24 cellular contexts compared by ENCODE assay signal in the genomic region with DNA sequence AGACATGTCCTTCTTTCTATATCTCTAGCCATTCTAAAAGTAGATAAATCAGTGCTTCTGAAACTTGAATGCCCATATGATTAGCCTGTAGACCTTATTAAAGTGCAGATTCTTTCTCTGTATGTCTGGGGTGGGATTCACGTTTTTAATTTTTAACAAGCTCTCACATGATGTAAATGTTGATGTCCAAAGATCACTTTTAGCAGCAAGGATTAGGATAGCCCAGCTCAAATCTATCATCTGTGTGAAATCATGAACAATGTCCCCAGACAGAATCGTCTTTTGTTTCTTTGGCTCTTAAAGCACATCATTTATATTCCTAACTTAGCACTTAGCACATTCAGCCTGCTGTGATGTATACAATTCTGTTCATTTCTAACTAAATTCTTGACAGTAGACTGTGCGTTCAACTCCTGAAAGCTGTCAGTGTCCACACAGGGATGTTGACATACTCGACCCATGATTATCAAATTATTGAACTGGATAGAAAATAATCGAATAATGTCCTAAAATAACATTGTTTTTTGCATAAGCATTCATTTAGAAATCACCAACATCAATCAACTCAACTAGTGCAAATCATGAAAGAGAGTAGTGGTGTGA.
DNase-seq lines count a peak whose midpoint lies in the region; TF ChIP-seq lines count a peak whose summit lies in the region.
"Had no signal": no experiment of that assay in that cellular context is flagged by ENCODE, and none has a peak within 500 bp of the region (broad histone marks: within the 10 kb centered on the region; RNA-seq: fewer than 3 reads in every experiment).

No MANE protein-coding gene starts in this region.

- H3K36me3 Mint-ChIP-seq in nephron (ENCODE audit: low read depth) = no peaks in the 10 kb centered on the region

- no peaks in the 10 kb centered on the region for H3K79me2 ChIP-seq in hepatocyte

- H3K4me3 ChIP-seq in adipocyte (ENCODE audit: low read length) (no peak overlapping the region), hepatocyte (no peak overlapping the region), skeletal muscle tissue (ENCODE audit: low read length in 3 of 3) (no peak overlapping the region)
- H3K4me3 ChIP-seq: A549; BLaER1 treated with 17β-estradiol and CSF1 and Interleukin-3, amounts not matched to agents 10 nM and 100 nM had no signal

- no peaks in the 10 kb centered on the region for H3K27me3 ChIP-seq in adipocyte (replicated peaks; ENCODE audit: control insufficient read depth, insufficient read depth, low read length)
- H3K27me3 ChIP-seq in hepatocyte = no peaks in the 10 kb centered on the region
- no peaks in the 10 kb centered on the region for H3K27me3 ChIP-seq in skeletal muscle tissue (ENCODE audit: control insufficient read depth in 3 of 3, insufficient read depth in 3 of 3, low read length in 3 of 3)
- H3K27me3 ChIP-seq: BLaER1 treated with 17β-estradiol and CSF1 and Interleukin-3, amounts not matched to agents 10 nM and 100 nM had no signal

- H3K27ac ChIP-seq in hepatocyte (peak overlapping the region; percentile 7), skeletal muscle tissue (ENCODE audit: low read depth, low read length) (peak overlapping the region; percentile 81)
- H3K27ac ChIP-seq: A549; BLaER1 treated with 17β-estradiol and CSF1 and Interleukin-3, amounts not matched to agents 10 nM and 100 nM; HL-60 had no signal

- H3K4me1 Mint-ChIP-seq in nephron = peaks cover 29% of the 10 kb centered on the region

- no peaks in the 10 kb centered on the region for H4K20me1 ChIP-seq in hepatocyte (ENCODE audit: insufficient read depth, poor library complexity, severe bottlenecking)
- H4K20me1 ChIP-seq: BLaER1 treated with 17β-estradiol and CSF1 and Interleukin-3, amounts not matched to agents 10 nM and 100 nM had no signal

- H3K9me2 ChIP-seq in hepatocyte (replicated peaks; ENCODE audit: insufficient read depth) = no peaks in the 10 kb centered on the region
- H3K9me2 ChIP-seq: SK-N-SH had no signal

- no peak for DNase-seq in adipocyte (ENCODE audit: low read depth)
- no peak for DNase-seq in hepatocyte (ENCODE audit: low spot score)
- no peak for DNase-seq in DMS153 (lab: John Stamatoyannopoulos, UW)
- DNase-seq in GM19240 (ENCODE audit: insufficient read length, low spot score) = no peak
- DNase-seq in DMS79 treated with DMSO at 0.1 percent for 48 hours (lab: John Stamatoyannopoulos, UW) = no peak
- DNase-seq: AML-193; CD4-positive, alpha-beta T cell; EL; GDM1; Karpas-422; NCI-H1092 treated with DMSO at 0.1 percent for 48 hours; NCI-H1436 treated with DMSO at 0.1 percent for 48 hours; NCI-H187 treated with DMSO at 0.1 percent for 48 hours; NCI-H2107; NCI-H524 treated with DMSO at 0.1 percent for 48 hours; NCI-H774; NK-92 treated with Interleukin-12 subunit alpha and Interleukin-12 subunit beta, amount 100 ng/mL, for 24 hours; PC-3; SK-N-SH had no signal

- no peaks in the 10 kb centered on the region for H3K9me3 ChIP-seq in adipocyte (ENCODE audit: control insufficient read depth, low read length)
- no peaks in the 10 kb centered on the region for H3K9me3 ChIP-seq in hepatocyte (ENCODE audit: low read depth)
- no peaks in the 10 kb centered on the region for H3K9me3 ChIP-seq in skeletal muscle tissue (ENCODE audit: control insufficient read depth in 3 of 3, low read length in 3 of 3)
- H3K9me3 ChIP-seq: A549; BLaER1 treated with 17β-estradiol and CSF1 and Interleukin-3, amounts not matched to agents 10 nM and 100 nM; SK-N-SH had no signal

- TF ChIP-seq CTCF in hepatocyte (IDR thresholded peaks at IDR 0.05; ENCODE audit: poor library complexity) (no peak), nephron (IDR thresholded peaks at IDR 0.05; ENCODE audit: unreplicated experiment in 3 of 3) (no peak)

- H2AFZ ChIP-seq in hepatocyte = no peak overlapping the region

- 70% methylated on average over 5 of the region's 5 CpGs for WGBS in hepatocyte (ENCODE audit: low lambda C conversion rate, missing lambda C conversion rate)

- peaks cover 10% of the 10 kb centered on the region for H3K27me3 Mint-ChIP-seq in nephron (ENCODE audit: low read depth)

- H3K4me1 ChIP-seq in adipocyte (ENCODE audit: control insufficient read depth, insufficient read depth, low read length) (peaks cover 29% of the 10 kb centered on the region), hepatocyte (ENCODE audit: insufficient read depth) (peaks cover 21% of the 10 kb centered on the region), skeletal muscle tissue (ENCODE audit: control insufficient read depth in 3 of 3, insufficient read depth in 3 of 3, low read length in 3 of 3) (peaks cover 11 to 25% (median 22%) of the 10 kb centered on the region in 3 donors)
- H3K4me1 ChIP-seq: A549 had no signal

- H3K36me3 ChIP-seq in adipocyte (ENCODE audit: control insufficient read depth, insufficient read depth, low read length, severe bottlenecking) (no peaks in the 10 kb centered on the region), hepatocyte (replicated peaks; ENCODE audit: insufficient read depth, low read depth) (no peaks in the 10 kb centered on the region), skeletal muscle tissue (ENCODE audit: control insufficient read depth in 3 of 3, insufficient read depth in 3 of 3, low read length in 3 of 3) (no peaks in the 10 kb centered on the region)
- H3K36me3 ChIP-seq: BLaER1 treated with 17β-estradiol and CSF1 and Interleukin-3, amounts not matched to agents 10 nM and 100 nM had no signal

- no peak overlapping the region for H3K4me3 Mint-ChIP-seq in nephron
- H3K4me3 Mint-ChIP-seq: CD4-positive, alpha-beta T cell had no signal

- peaks cover 4% of the 10 kb centered on the region for H3K9me3 Mint-ChIP-seq in nephron
- H3K9me3 Mint-ChIP-seq: CD4-positive, alpha-beta T cell had no signal

- H3K4me2 ChIP-seq in hepatocyte = peak overlapping the region; percentile 35
- H3K4me2 ChIP-seq: A549; BLaER1 treated with 17β-estradiol and CSF1 and Interleukin-3, amounts not matched to agents 10 nM and 100 nM; SK-N-SH had no signal

- H3K9ac ChIP-seq in adipocyte (ENCODE audit: low read length) (peak overlapping the region; percentile 77), skeletal muscle tissue (ENCODE audit: low read depth in 1 of 3, low read length in 3 of 3) (no peak overlapping the region)
- H3K9ac ChIP-seq: BLaER1 treated with 17β-estradiol and CSF1 and Interleukin-3, amounts not matched to agents 10 nM and 100 nM; SK-N-SH had no signal

- H3K27ac Mint-ChIP-seq in nephron = peak overlapping the region; percentile 80 to 91 (median 89)
- H3K27ac Mint-ChIP-seq: CD4-positive, alpha-beta T cell had no signal
